Comparison of ENCODE assay signal across 8 cellular contexts in the genomic region with DNA sequence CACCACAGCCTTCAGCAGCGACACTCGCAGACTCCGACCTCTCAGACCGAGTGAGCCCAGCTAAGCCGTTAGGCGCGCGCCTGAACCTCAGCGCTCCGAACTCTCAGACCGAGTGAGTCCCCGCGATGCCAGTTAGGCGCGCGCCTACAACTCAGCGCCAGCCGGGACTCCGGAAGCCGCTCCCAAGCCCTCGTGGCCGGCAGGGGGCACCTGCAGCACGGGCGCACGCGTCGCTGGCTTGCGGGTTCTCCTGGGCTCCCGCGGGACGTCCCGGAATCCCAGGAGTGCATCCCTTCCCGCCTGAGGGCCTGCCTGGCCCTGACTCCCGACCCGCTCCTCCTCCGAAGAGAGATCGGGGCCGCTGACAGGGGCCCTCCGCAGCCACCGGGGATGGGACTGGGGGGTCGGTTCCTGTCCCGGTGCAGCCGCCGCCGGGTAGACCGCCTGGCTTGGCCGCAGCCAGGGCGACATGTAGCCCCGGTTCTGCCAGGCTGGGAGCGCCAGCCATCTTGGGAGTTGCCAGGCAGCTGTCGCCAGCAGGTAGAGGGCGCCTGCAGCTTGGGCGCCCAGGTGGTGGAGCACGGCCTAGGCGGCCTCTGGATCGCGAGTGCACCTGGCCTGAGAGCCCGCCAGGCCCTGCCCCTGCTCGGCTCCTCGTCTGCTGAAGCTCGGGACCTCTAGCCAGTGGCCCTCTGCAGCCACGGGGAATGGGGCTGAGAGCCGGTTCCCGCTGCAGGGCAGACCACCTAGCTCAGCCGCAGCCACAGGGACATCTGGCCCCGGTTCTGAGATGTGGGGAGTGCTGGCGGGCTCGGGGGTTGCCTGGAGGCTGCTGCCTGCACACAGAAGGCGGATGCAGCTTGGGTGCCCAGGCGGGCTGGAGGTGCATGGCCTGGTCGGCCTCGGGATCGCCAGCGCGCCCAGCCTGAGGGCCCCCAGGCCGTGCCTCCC. TPM values are rescaled to one million over a fixed set of nuclear protein-coding genes. Genes with fewer than 3 reads are reported as not detected.
DNase-seq lines count a peak whose midpoint lies in the region; ATAC-seq and TF ChIP-seq lines count a peak whose summit lies in the region.

A gene (minus strand): TSS at position 114 of the 951 bp plus-strand sequence. CDS start 311 bp downstream, outside the sequence.

- H3K4me3 ChIP-seq in tibial nerve: peak within 1 kb of the TSS; percentile 24 to 50 (median 42)

- CTCF ChIA-PET in RWPE1 (lab: Yijun Ruan, JAX): interaction anchor here (0.6 to 1.4 kb wide), 11 partner anchors 22 to 479 kb away, joined by 3 to 9 read pairs (median 4); no protein-coding TSS in a partner anchor

- peaks cover 0 to 30% (median 15%) of the 10 kb centered on the region in 4 donors for H3K4me1 ChIP-seq in tibial nerve

- no peak for TF ChIP-seq EP300 in tibial nerve (IDR thresholded peaks at IDR 0.05)

- POLR2A ChIA-PET in RWPE1 (lab: Yijun Ruan, JAX; ENCODE audit: low non-redundant PET): no interaction called here

- intact Hi-C loops in Right ventricle myocardium inferior (cut with DNase I): no loop called here

- H3K27ac ChIP-seq in RWPE1 (peak within 1 kb of the TSS; percentile 87), tibial nerve (peak within 1 kb of the TSS in 1 of 4 donors; percentile 2)

- no peaks in the 10 kb centered on the region for H3K36me3 ChIP-seq in tibial nerve

- peak; percentile 98 for TF ChIP-seq CTCF in RWPE1 (conservative IDR thresholded peaks at IDR 0.05; ENCODE audit: low read depth)
- peak; percentile 33 to 54 (median 51) for TF ChIP-seq CTCF in tibial nerve (IDR thresholded peaks at IDR 0.05)

- H3K27me3 ChIP-seq in tibial nerve: peaks cover 0 to 59% of the 10 kb centered on the region in 2 donors

- no peak for TF ChIP-seq POLR2A in tibial nerve (IDR thresholded peaks at IDR 0.05)

- peak; percentile 97 for DNase-seq in COLO668 (lab: John Stamatoyannopoulos, UW; ENCODE audit: unreplicated experiment)
- DNase-seq in HuH-7 (ENCODE audit: low spot score): peak; percentile 26
- DNase-seq in RWPE1 (ENCODE audit: low spot score): peak; percentile 89
- peak; percentile 78 for DNase-seq in activated naive CD4-positive, alpha-beta T cell treated with anti-CD3 and anti-CD28 coated beads, Interleukin-2, amount 50 U/mL, for 16 hours
- peak; percentile 89 for DNase-seq in Right ventricle myocardium inferior (ENCODE audit: missing footprints)
- DNase-seq in occipital lobe (lab: John Stamatoyannopoulos, UW): peak; percentile 63
- DNase-seq in tibial nerve (ENCODE audit: low spot score in 2 of 2): no peak

- ATAC-seq in GM21381 (IDR thresholded peaks at IDR 0.05; ENCODE audit: unreplicated experiment): peak; percentile 77
- peak; percentile 89 for ATAC-seq in Right ventricle myocardium inferior

- WGBS in tibial nerve, 2 donors: 0 to 2% methylated on average over 35 to 48 of the region's 76 CpGs

- H3K9me3 ChIP-seq in tibial nerve: peaks cover 0 to 25% (median 4%) of the 10 kb centered on the region in 4 donors

RNA-seq across cellular contexts. Expression of the gene that starts here (rescaled TPM):
- total RNA-seq in Right ventricle myocardium inferior: 2.9 TPM
- 6.9 TPM for total RNA-seq in occipital lobe
- 1 to 10 TPM in 3 of 4 donors, under 1 TPM in 1; 0.42 to 3.5 (median 1.6) TPM for total RNA-seq in tibial nerve

Comparison
In these comparisons a context has a peak if more than half of its experiments do, and no peak if none do; other contexts are left out.
1. DNase-seq: peak in COLO668 (single experiment), HuH-7 (single experiment), RWPE1 (single experiment), activated naive CD4-positive, alpha-beta T cell treated with anti-CD3 and anti-CD28 coated beads, Interleukin-2, amount 50 U/mL, for 16 hours (single experiment), Right ventricle myocardium inferior (single experiment) and occipital lobe (single experiment); none in tibial nerve (0 of 2).